Comparison of ENCODE assay signal across 15 cellular contexts in the genomic region with DNA sequence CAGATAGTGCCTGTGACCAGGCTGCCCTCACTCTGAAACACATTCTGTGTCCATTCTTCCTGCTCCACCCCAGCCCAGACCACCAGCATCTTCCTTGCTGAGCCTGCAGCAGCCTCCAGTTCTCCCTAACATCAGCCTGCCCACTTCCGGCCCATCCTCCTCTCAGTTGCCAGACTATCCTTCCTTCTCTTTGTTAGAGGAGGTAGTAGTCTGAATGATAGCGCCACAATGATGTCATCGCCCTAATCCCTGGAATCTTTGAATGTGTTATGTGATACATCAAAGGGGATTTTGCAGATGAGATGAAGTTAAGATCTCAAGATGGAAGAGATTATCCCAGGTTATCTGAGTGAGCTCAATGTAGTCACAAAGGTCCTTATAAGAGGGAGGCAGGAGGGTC. TPM values are rescaled to one million over a fixed set of nuclear protein-coding genes. Genes with fewer than 3 reads are reported as not detected.
"Had no signal": no experiment of that assay in that cellular context is flagged by ENCODE, and none has a peak within 500 bp of the region (broad histone marks: within the 10 kb centered on the region; RNA-seq: fewer than 3 reads in every experiment).

No MANE protein-coding gene starts in this region.

- H3K4me3 ChIP-seq: coronary artery, gastrocnemius medialis, ovary, skin epidermis, vagina had no signal

- ATAC-seq: activated CD8-positive, alpha-beta memory T cell treated with anti-CD3 and anti-CD28 coated beads, Interleukin-2, amount 10 ng/mL, durations not matched to agents 7 days and 5 days; gastrocnemius medialis; left ventricle myocardium superior had no signal

- H3K27me3 ChIP-seq: gastrocnemius medialis, ovary, vagina had no signal

- H3K9me3 ChIP-seq: gastrocnemius medialis, ovary, vagina had no signal

- FAIRE-seq: kidney had no signal

- DNase-seq: activated CD4-positive, alpha-beta T cell treated with anti-CD3 and anti-CD28 coated beads for 1 hour; activated CD4-positive, alpha-beta T cell treated with anti-CD3 and anti-CD28 coated beads, Interleukin-2, amount 50 U/mL, for 48 hours; activated CD8-positive, alpha-beta memory T cell treated with anti-CD3 and anti-CD28 coated beads, Interleukin-2, amount 10 ng/mL, durations not matched to agents 7 days and 5 days; activated gamma-delta T cell treated with Interleukin-2 at 50 U/mL for 16 hours; activated T-cell treated with anti-CD3 and anti-CD28 coated beads, Interleukin-2, amount 50 U/mL, for 48 hours; caudate nucleus; effector CD4-positive, alpha-beta T cell; gastrocnemius medialis; kidney; left ventricle myocardium superior; nephron progenitor cell; ovary had no signal

- H3K27ac ChIP-seq: coronary artery, gastrocnemius medialis, ovary, skin epidermis, vagina had no signal

- H3K36me3 ChIP-seq: gastrocnemius medialis, ovary, vagina had no signal

RNA-seq across cellular contexts. Expression of a gene that starts 26.2 kb away (rescaled TPM):
- total RNA-seq: activated CD8-positive, alpha-beta memory T cell treated with anti-CD3 and anti-CD28 coated beads, Interleukin-2, amount 10 ng/mL, durations not matched to agents 7 days and 5 days had no signal
